Comparison of ENCODE assay signal across 23 cellular contexts in genomic region chr3:131458653-131459052, GRCh38.
"Had no signal": no experiment of that assay in that cellular context is flagged by ENCODE, and none has a peak within 500 bp of the region (broad histone marks: within the 10 kb centered on the region; RNA-seq: fewer than 3 reads in every experiment).

No MANE protein-coding gene starts in this region.

- H3K27ac Mint-ChIP-seq: effector memory CD8-positive, alpha-beta T cell; naive thymus-derived CD8-positive, alpha-beta T cell; nephron progenitor cell; stimulated activated effector memory CD8-positive, alpha-beta T cell treated with anti-CD3 and anti-CD28 coated beads, Interleukin-12 subunit alpha, Interleukin-12 subunit beta, amount 100 ng/mL, for 72 hours had no signal

- H3K27ac ChIP-seq: coronary artery, esophagus squamous epithelium, hepatocyte, left lung, lower lobe of right lung, ovary, psoas muscle, thoracic aorta, tibial nerve, upper lobe of left lung had no signal

- H3K27me3 ChIP-seq: esophagus squamous epithelium, hepatocyte, left lung, ovary, tibial nerve, upper lobe of left lung had no signal

- DNase-seq: effector memory CD8-positive, alpha-beta T cell; erythroblast; esophagus squamous epithelium; foreskin melanocyte; kidney; left lung; lower lobe of right lung; naive thymus-derived CD8-positive, alpha-beta T cell; nephron progenitor cell; occipital lobe; ovary; posterior cingulate gyrus; psoas muscle; stimulated activated CD4-positive, alpha-beta T cell treated with anti-CD3 and anti-CD28 coated beads, Interleukin-2, amount 100 ng/mL, for 24 hours; stimulated activated CD4-positive, alpha-beta T cell treated with anti-CD3 and anti-CD28 coated beads, Interleukin-4, amount 100 ng/mL, for 24 hours; stimulated activated naive CD4-positive, alpha-beta T cell treated with Interleukin-2 at 50 U/mL for 16 hours; upper lobe of left lung had no signal

- H3K9me3 Mint-ChIP-seq: effector memory CD8-positive, alpha-beta T cell; naive thymus-derived CD8-positive, alpha-beta T cell; nephron progenitor cell; stimulated activated effector memory CD8-positive, alpha-beta T cell treated with anti-CD3 and anti-CD28 coated beads, Interleukin-12 subunit alpha, Interleukin-12 subunit beta, amount 100 ng/mL, for 72 hours had no signal

- H3K4me3 ChIP-seq: coronary artery, esophagus squamous epithelium, hepatocyte, left lung, lower lobe of right lung, ovary, psoas muscle, thoracic aorta, tibial nerve, upper lobe of left lung had no signal

- H3K36me3 ChIP-seq: ovary had no signal

- H3K4me3 Mint-ChIP-seq: effector memory CD8-positive, alpha-beta T cell; naive thymus-derived CD8-positive, alpha-beta T cell; nephron progenitor cell; stimulated activated effector memory CD8-positive, alpha-beta T cell treated with anti-CD3 and anti-CD28 coated beads, Interleukin-12 subunit alpha, Interleukin-12 subunit beta, amount 100 ng/mL, for 72 hours had no signal

- H3K9me3 ChIP-seq: esophagus squamous epithelium, left lung, lower lobe of right lung, ovary, psoas muscle, thoracic aorta, tibial nerve, upper lobe of left lung had no signal

- ATAC-seq: effector memory CD8-positive, alpha-beta T cell; left lung; lower lobe of right lung; naive thymus-derived CD8-positive, alpha-beta T cell; psoas muscle; sciatic nerve; stimulated activated effector memory CD8-positive, alpha-beta T cell treated with anti-CD3 and anti-CD28 coated beads, Interleukin-12 subunit alpha, Interleukin-12 subunit beta, amount 100 ng/mL, for 72 hours had no signal

- H3K4me1 ChIP-seq: left lung, lower lobe of right lung, psoas muscle, upper lobe of left lung had no signal

- H3K4me1 Mint-ChIP-seq: naive thymus-derived CD8-positive, alpha-beta T cell; nephron progenitor cell; stimulated activated effector memory CD8-positive, alpha-beta T cell treated with anti-CD3 and anti-CD28 coated beads, Interleukin-12 subunit alpha, Interleukin-12 subunit beta, amount 100 ng/mL, for 72 hours had no signal

- H2AFZ ChIP-seq: hepatocyte had no signal

- H3K27me3 Mint-ChIP-seq: effector memory CD8-positive, alpha-beta T cell; naive thymus-derived CD8-positive, alpha-beta T cell had no signal

- H3K79me2 ChIP-seq: hepatocyte had no signal

- H3K4me2 ChIP-seq: hepatocyte had no signal
